Comparison of ENCODE assay signal across 26 cellular contexts in the genomic region with DNA sequence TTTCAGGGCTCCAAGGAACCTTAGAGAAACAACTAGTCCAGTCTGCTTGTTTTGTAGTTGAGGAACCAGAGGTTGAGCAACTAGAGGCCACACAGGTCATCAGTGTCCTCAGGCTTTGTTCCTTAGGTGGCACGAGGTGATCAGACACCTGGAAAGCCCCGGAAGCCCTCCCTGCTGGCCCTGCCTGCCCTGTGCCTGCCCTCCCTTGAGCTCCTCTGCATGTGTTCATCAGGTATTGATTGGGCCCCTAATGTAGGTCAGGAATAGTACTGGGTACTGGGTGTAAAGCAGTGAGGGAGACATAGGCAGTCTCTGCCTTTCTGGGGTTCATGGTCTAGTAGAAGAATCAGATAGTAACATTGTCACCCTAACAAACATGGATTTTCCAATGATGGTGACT.
"Had no signal": no experiment of that assay in that cellular context is flagged by ENCODE, and none has a peak within 500 bp of the region (broad histone marks: within the 10 kb centered on the region; RNA-seq: fewer than 3 reads in every experiment).

No MANE protein-coding gene starts in this region.

- H3K79me2 ChIP-seq: hepatocyte had no signal

- ATAC-seq: heart right ventricle; lower lobe of right lung; naive thymus-derived CD8-positive, alpha-beta T cell; stimulated activated effector memory CD8-positive, alpha-beta T cell treated with anti-CD3 and anti-CD28 coated beads, Interleukin-12 subunit alpha, Interleukin-12 subunit beta, amount 100 ng/mL, for 72 hours; upper lobe of right lung had no signal

- H3K4me2 ChIP-seq: hepatocyte had no signal

- H3K36me3 ChIP-seq: heart right ventricle, lower lobe of right lung, neutrophil, ovary, right atrium auricular region, sigmoid colon, spleen, suprapubic skin, thoracic aorta, tibial artery, upper lobe of right lung, uterus had no signal

- H3K4me1 Mint-ChIP-seq: naive thymus-derived CD8-positive, alpha-beta T cell; stimulated activated effector memory CD8-positive, alpha-beta T cell treated with anti-CD3 and anti-CD28 coated beads, Interleukin-12 subunit alpha, Interleukin-12 subunit beta, amount 100 ng/mL, for 72 hours had no signal

- H3K4me1 ChIP-seq: sigmoid colon, uterus had no signal

- H3K9me3 Mint-ChIP-seq: naive thymus-derived CD8-positive, alpha-beta T cell; nephron; neural crest cell; stimulated activated effector memory CD8-positive, alpha-beta T cell treated with anti-CD3 and anti-CD28 coated beads, Interleukin-12 subunit alpha, Interleukin-12 subunit beta, amount 100 ng/mL, for 72 hours; stimulated activated naive CD8-positive, alpha-beta T cell treated with anti-CD3 and anti-CD28 coated beads, Interleukin-15, Interleukin-2, amounts not matched to agents 100 ng/mL and 50 ng/mL, for 24 hours had no signal

- H3K36me3 Mint-ChIP-seq: naive thymus-derived CD8-positive, alpha-beta T cell; stimulated activated effector memory CD8-positive, alpha-beta T cell treated with anti-CD3 and anti-CD28 coated beads, Interleukin-12 subunit alpha, Interleukin-12 subunit beta, amount 100 ng/mL, for 72 hours had no signal

- H2AFZ ChIP-seq: hepatocyte had no signal

- H3K4me3 Mint-ChIP-seq: naive thymus-derived CD8-positive, alpha-beta T cell; nephron; neural crest cell; stimulated activated effector memory CD8-positive, alpha-beta T cell treated with anti-CD3 and anti-CD28 coated beads, Interleukin-12 subunit alpha, Interleukin-12 subunit beta, amount 100 ng/mL, for 72 hours; stimulated activated naive CD8-positive, alpha-beta T cell treated with anti-CD3 and anti-CD28 coated beads, Interleukin-15, Interleukin-2, amounts not matched to agents 100 ng/mL and 50 ng/mL, for 24 hours had no signal

- H3K9me3 ChIP-seq: heart right ventricle, lower lobe of right lung, neutrophil, ovary, right atrium auricular region, sigmoid colon, spleen, suprapubic skin, thoracic aorta, tibial artery, upper lobe of right lung, uterus had no signal

- H3K27ac ChIP-seq: heart right ventricle, hepatocyte, lower lobe of right lung, neutrophil, ovary, right atrium auricular region, sigmoid colon, spleen, suprapubic skin, thoracic aorta, tibial artery, upper lobe of right lung, uterus had no signal

- H3K27me3 ChIP-seq: heart right ventricle, hepatocyte, ovary, right atrium auricular region, sigmoid colon, suprapubic skin, tibial artery, upper lobe of right lung, uterus had no signal

- DNase-seq: heart right ventricle; islet precursor cell; lower lobe of right lung; mammary epithelial cell; mesenchymal stem cell; naive thymus-derived CD8-positive, alpha-beta T cell; occipital lobe; ovary; sigmoid colon; small intestine; spleen; stimulated activated CD4-positive, alpha-beta T cell treated with anti-CD3 and anti-CD28 coated beads, Interleukin-4, amount 100 ng/mL, for 24 hours; stimulated activated naive CD4-positive, alpha-beta T cell; tibial artery; upper lobe of right lung; uterus had no signal

- H3K4me3 ChIP-seq: heart right ventricle, hepatocyte, lower lobe of right lung, ovary, right atrium auricular region, sigmoid colon, spleen, suprapubic skin, thoracic aorta, tibial artery, upper lobe of right lung, uterus had no signal

- H3K27ac Mint-ChIP-seq: nephron; progenitor cell of endocrine pancreas; stimulated activated effector memory CD8-positive, alpha-beta T cell treated with anti-CD3 and anti-CD28 coated beads, Interleukin-12 subunit alpha, Interleukin-12 subunit beta, amount 100 ng/mL, for 72 hours; stimulated activated naive CD8-positive, alpha-beta T cell treated with anti-CD3 and anti-CD28 coated beads, Interleukin-15, Interleukin-2, amounts not matched to agents 100 ng/mL and 50 ng/mL, for 24 hours had no signal
